ENCODE assay signal across 24 cellular contexts in the genomic region with DNA sequence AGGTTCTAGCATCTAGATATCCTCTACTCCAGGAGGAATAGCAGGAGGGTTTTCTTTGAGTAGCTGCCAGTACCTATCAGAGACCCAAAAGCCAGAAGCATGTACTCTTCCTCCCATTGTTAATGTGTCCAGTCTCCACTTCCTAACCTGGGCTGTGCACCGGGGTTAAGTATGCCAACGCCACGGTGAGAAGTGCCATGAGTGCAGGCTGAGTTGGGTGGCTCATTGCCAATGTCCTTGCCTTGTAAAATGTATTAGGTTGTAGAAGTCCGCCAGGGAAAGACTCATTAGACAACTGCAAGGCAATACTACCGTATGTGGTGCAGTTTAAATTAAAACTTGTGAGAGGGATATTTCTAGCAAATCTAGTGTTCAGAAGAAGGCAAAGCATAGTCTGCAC. TPM values are rescaled to one million over a fixed set of nuclear protein-coding genes. Genes with fewer than 3 reads are reported as not detected.
"Had no signal": no experiment of that assay in that cellular context is flagged by ENCODE, and none has a peak within 500 bp of the region (broad histone marks: within the 10 kb centered on the region; RNA-seq: fewer than 3 reads in every experiment).

No MANE protein-coding gene starts in this region.

- H3K27ac ChIP-seq: VCaP had no signal

- H3K4me3 ChIP-seq: K562 had no signal

- ATAC-seq: activated CD4-positive, alpha-beta T cell treated with anti-CD3 and anti-CD28 coated beads for 36 hours; activated T-helper 17 cell treated with anti-CD3 and anti-CD28 coated beads, Interleukin-2, amount 50 U/mL, for 72 hours; K562; T-helper 17 cell had no signal

- FAIRE-seq: astrocyte, K562, RCC 7860 had no signal

- DNase-seq: activated CD4-positive, alpha-beta memory T cell treated with anti-CD3 and anti-CD28 coated beads, Interleukin-2, amount 10 ng/mL, durations not matched to agents 7 days and 5 days; activated CD4-positive, alpha-beta T cell treated with anti-CD3 and anti-CD28 coated beads for 36 hours; activated CD4-positive, alpha-beta T cell treated with anti-CD3 and anti-CD28 coated beads, Interleukin-2, amount 50 U/mL, for 1 hour; activated gamma-delta T cell; activated naive CD4-positive, alpha-beta T cell treated with anti-CD3 and anti-CD28 coated beads for 36 hours; activated T-cell treated with anti-CD3 and anti-CD28 coated beads for 4 hours; activated T-cell treated with anti-CD3 and anti-CD28 coated beads, Interleukin-2, amount 50 U/mL, for 48 hours; amygdala; Karpas-422; NCI-H1105 treated with DMSO at 0.1 percent for 48 hours; NCI-H1436 treated with DMSO at 0.1 percent for 48 hours; NCI-H187; NCI-H2081; NCI-H446; NCI-H524; SIG-M5; T-helper 17 cell; T-helper 9 cell had no signal

RNA-seq across cellular contexts. Expression of gene PRR15, which starts 55.0 kb away (rescaled TPM):
- total RNA-seq: activated CD4-positive, alpha-beta memory T cell treated with anti-CD3 and anti-CD28 coated beads, Interleukin-2, amount 10 ng/mL, durations not matched to agents 7 days and 5 days; activated CD4-positive, alpha-beta T cell treated with anti-CD3 and anti-CD28 coated beads for 36 hours; activated CD8-positive, alpha-beta memory T cell treated with anti-CD3 and anti-CD28 coated beads for 36 hours; activated naive CD4-positive, alpha-beta T cell treated with anti-CD3 and anti-CD28 coated beads for 36 hours; activated T-helper 17 cell treated with anti-CD3 and anti-CD28 coated beads, Interleukin-2, amount 50 U/mL, for 72 hours; K562; T-helper 17 cell had no signal
- polyA plus RNA-seq: K562 had no signal
